Comparison of ENCODE assay signal across 8 cellular contexts in the genomic region with DNA sequence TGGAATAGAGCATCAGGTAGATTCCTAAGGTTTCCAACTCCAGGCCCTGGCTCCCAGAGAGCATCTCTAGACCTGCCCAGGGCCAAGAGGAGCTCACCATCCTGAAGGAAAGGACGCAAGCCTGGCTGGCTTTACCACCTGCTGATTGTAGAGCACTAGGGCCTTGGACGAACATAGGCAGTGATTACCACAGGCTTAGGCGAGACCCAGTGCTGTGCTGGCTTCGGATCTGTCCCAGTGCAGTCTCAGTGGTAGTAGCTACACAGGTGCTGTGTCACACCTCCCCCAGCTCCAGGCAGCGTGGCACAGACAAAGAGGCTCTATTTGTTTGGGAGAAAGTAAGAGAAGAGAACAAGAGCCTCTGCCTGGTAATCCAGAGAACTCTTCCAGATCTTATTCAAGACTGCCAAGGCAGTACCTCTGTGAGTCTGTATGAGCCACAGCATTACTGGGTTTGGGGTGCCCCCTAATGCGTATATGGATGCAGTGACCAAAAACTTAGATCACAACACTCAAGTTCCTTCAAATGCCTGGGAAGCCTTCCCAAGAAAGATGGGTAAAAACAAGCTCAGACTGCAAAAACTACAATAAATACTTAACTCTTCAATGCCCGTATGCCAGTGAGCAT. TPM values are rescaled to one million over a fixed set of nuclear protein-coding genes. Genes with fewer than 3 reads are reported as not detected.
A peak's percentile ranks its signal among the peaks of the same experiment; 100 is the strongest.
DNase-seq lines count a peak whose midpoint lies in the region; ATAC-seq and TF ChIP-seq lines count a peak whose summit lies in the region.

No MANE protein-coding gene starts in this region.

- H3K4me2 ChIP-seq in OCI-LY3 (ENCODE audit: low read length), result no peak overlapping the region

- no peaks in the 10 kb centered on the region for H3K36me3 ChIP-seq in OCI-LY3 (replicated peaks; ENCODE audit: low read depth, low read length)

- no peak overlapping the region for H3K9ac ChIP-seq in OCI-LY3 (ENCODE audit: low read length)

- H3K9me3 Mint-ChIP-seq in natural killer cell, result no peaks in the 10 kb centered on the region

- peaks cover 8% of the 10 kb centered on the region in 2 donors for H3K27me3 Mint-ChIP-seq in natural killer cell (ENCODE audit: low read depth in 2 of 2)

- H3K4me3 ChIP-seq in GM12864 (ENCODE audit: low read depth, low read length), result no peak overlapping the region
- no peak overlapping the region for H3K4me3 ChIP-seq in OCI-LY3 (ENCODE audit: low read length)

- no peak overlapping the region for H3K4me3 Mint-ChIP-seq in natural killer cell

- H2AFZ ChIP-seq in OCI-LY3 (ENCODE audit: low read depth, low read length), result no peak overlapping the region

- intact Hi-C loops in natural killer cell (cut with micrococcal nuclease), result loop anchor here (1.0 kb wide), 1 partner anchor 40 kb away; no protein-coding TSS in a partner anchor

- no peak for DNase-seq in GM12864 (ENCODE audit: low read depth)
- peak; percentile 58 for DNase-seq in central memory CD4-positive, alpha-beta T cell
- no peak for DNase-seq in natural killer cell
- DNase-seq in DMS153 (lab: John Stamatoyannopoulos, UW), result no peak

- H3K79me2 ChIP-seq in OCI-LY3 (ENCODE audit: low read length), result no peaks in the 10 kb centered on the region

- no peaks in the 10 kb centered on the region for H4K20me1 ChIP-seq in OCI-LY3 (ENCODE audit: insufficient read depth, low read length)

- peaks cover 22% of the 10 kb centered on the region for H3K27me3 ChIP-seq in OCI-LY3 (ENCODE audit: low read depth, low read length)

- peaks cover 13% of the 10 kb centered on the region for H3K4me1 ChIP-seq in OCI-LY3 (ENCODE audit: low read length)

- no peaks in the 10 kb centered on the region for H3K36me3 Mint-ChIP-seq in natural killer cell

- peaks cover 0 to 7% of the 10 kb centered on the region in 2 donors for H3K4me1 Mint-ChIP-seq in natural killer cell

- no peak overlapping the region for H3K27ac ChIP-seq in OCI-LY3 (ENCODE audit: low read length)

- peak overlapping the region in 1 of 2 donors; percentile 7 for H3K27ac Mint-ChIP-seq in natural killer cell

- TF ChIP-seq CTCF in GM12864 (IDR thresholded peaks at IDR 0.05; ENCODE audit: low read depth, low read length, missing control alignments), result peak; percentile 53
- peak; percentile 68 for TF ChIP-seq CTCF in OCI-LY3 (IDR thresholded peaks at IDR 0.05; ENCODE audit: low read depth, low read length)
- TF ChIP-seq CTCF in natural killer cell (IDR thresholded peaks at IDR 0.05), result peak; percentile 38

- H3K9me3 ChIP-seq in OCI-LY3 (ENCODE audit: insufficient read depth, low read length), result no peaks in the 10 kb centered on the region

- peak; percentile 70 to 80 (median 73) for ATAC-seq in natural killer cell
- ATAC-seq in GM21717 (IDR thresholded peaks at IDR 0.05; ENCODE audit: unreplicated experiment), result no peak
- ATAC-seq in GM21447 (IDR thresholded peaks at IDR 0.05; ENCODE audit: unreplicated experiment), result no peak
- ATAC-seq in GM18498 (IDR thresholded peaks at IDR 0.05; ENCODE audit: unreplicated experiment), result no peak

RNA-seq across cellular contexts. Expression of gene ISG20, which starts 25.4 kb away (rescaled TPM):
- 100 to 1,000 TPM in 2 of 3 donors, 10 to 100 TPM in 1; 80.6 to 137 (median 116) TPM for total RNA-seq in natural killer cell

RNA-seq across cellular contexts. Expression of gene AEN, which starts 43.1 kb away (rescaled TPM):
- 10 to 100 TPM; 19.9 to 26.9 (median 20.9) TPM for total RNA-seq in natural killer cell

Comparison
In these comparisons a context has a peak if more than half of its experiments do, and no peak if none do; other contexts are left out.
1. ATAC-seq: peak in natural killer cell (3 of 3); none in GM21717 (single experiment), GM21447 (single experiment) and GM18498 (single experiment).
2. Peak in every context shown above with its lines, with median percentiles within 50 percentile points of each other: CTCF ChIP-seq.